In genomic region chr1:113747376-113747775, GRCh38 we compare ENCODE assay signal across 18 cellular contexts. TPM values are rescaled to one million over a fixed set of nuclear protein-coding genes. Genes with fewer than 3 reads are reported as not detected.
DNase-seq lines count a peak whose midpoint lies in the region; ATAC-seq and TF ChIP-seq lines count a peak whose summit lies in the region.
"Had no signal": no experiment of that assay in that cellular context is flagged by ENCODE, and none has a peak within 500 bp of the region (broad histone marks: within the 10 kb centered on the region; RNA-seq: fewer than 3 reads in every experiment).

No MANE protein-coding gene starts in this region.

- no peak overlapping the region for H3K4me3 Mint-ChIP-seq in effector memory CD8-positive, alpha-beta T cell

- no peak overlapping the region for H3K27ac ChIP-seq in substantia nigra (ENCODE audit: low read depth, low read length, poor library complexity, severe bottlenecking)
- H3K27ac ChIP-seq: adrenal gland, C4-2B, coronary artery, heart left ventricle, neutrophil, tibial artery had no signal

- H3K27me3 Mint-ChIP-seq in effector memory CD8-positive, alpha-beta T cell, result no peaks in the 10 kb centered on the region

- TF ChIP-seq CTCF in astrocyte of the spinal cord (IDR thresholded peaks at IDR 0.05; ENCODE audit: low read depth, low read length), result no peak

- H3K9me3 Mint-ChIP-seq in effector memory CD8-positive, alpha-beta T cell, result no peaks in the 10 kb centered on the region
- H3K9me3 Mint-ChIP-seq: activated T-helper 2 cell treated with anti-CD3 and anti-CD28 coated beads, Interferon-gamma antibody, Interleukin-2, Interleukin-4, amounts not matched to agents 10 μg/mL and 5 μg/mL and 100 μg/mL, durations not matched to agents 14 hours and 24 hours and 36 hours had no signal

- peaks cover 0 to 3% of the 10 kb centered on the region in 2 donors for H3K4me1 Mint-ChIP-seq in effector memory CD8-positive, alpha-beta T cell (ENCODE audit: low read depth in 2 of 2)

- peaks cover 12% of the 10 kb centered on the region for H3K36me3 Mint-ChIP-seq in effector memory CD8-positive, alpha-beta T cell (ENCODE audit: insufficient read depth)

- in situ Hi-C loops in astrocyte of the spinal cord (cut with HindIII; ENCODE audit: low sequenced_read_pairs), result no loop called here

- DNase-seq in LHCN-M2 (ENCODE audit: low read depth), result peak; percentile 56
- DNase-seq in astrocyte of the spinal cord (ENCODE audit: low read depth, low spot score), result peak; percentile 12
- DNase-seq in iris pigment epithelial cell (ENCODE audit: low read depth), result peak; percentile 45
- DNase-seq in substantia nigra (lab: John Stamatoyannopoulos, UW), result no peak
- no peak for DNase-seq in NCI-H2029 (lab: John Stamatoyannopoulos, UW)
- no peak for DNase-seq in effector memory CD8-positive, alpha-beta T cell
- DNase-seq: adrenal gland, DMS53, heart left ventricle, islet precursor cell, NCI-H1105 treated with DMSO at 0.1 percent for 48 hours, NCI-H774, tibial artery had no signal

- H3K27ac Mint-ChIP-seq in effector memory CD8-positive, alpha-beta T cell, result peak overlapping the region in 1 of 2 donors; percentile 69
- H3K27ac Mint-ChIP-seq: activated T-helper 2 cell treated with anti-CD3 and anti-CD28 coated beads, Interferon-gamma antibody, Interleukin-2, Interleukin-4, amounts not matched to agents 10 μg/mL and 5 μg/mL and 100 μg/mL, durations not matched to agents 14 hours and 24 hours and 36 hours had no signal

- no peak for ATAC-seq in effector memory CD8-positive, alpha-beta T cell (replicated peaks)
- ATAC-seq in HG03439 (IDR thresholded peaks at IDR 0.05; ENCODE audit: unreplicated experiment), result no peak
- ATAC-seq: heart left ventricle had no signal

- H3K4me3 ChIP-seq in astrocyte of the spinal cord (ENCODE audit: low read depth, low read length), result no peak overlapping the region
- H3K4me3 ChIP-seq: adrenal gland, coronary artery, heart left ventricle, tibial artery had no signal

RNA-seq across cellular contexts. Expression of gene PHTF1, which starts 11.9 kb away (rescaled TPM):
- 39.0 and 39.6 TPM in 2 replicates for total RNA-seq in LHCN-M2 (2014; rRNA removed)
- 15.2 TPM for polyA plus RNA-seq in LHCN-M2 (2012)

Comparison
In these comparisons a context has a peak if more than half of its experiments do, and no peak if none do; other contexts are left out.
1. DNase-seq: peak in LHCN-M2 (single experiment), astrocyte of the spinal cord (single experiment) and iris pigment epithelial cell (single experiment); none in substantia nigra (0 of 49), NCI-H2029 (single experiment) and effector memory CD8-positive, alpha-beta T cell (0 of 3).